In the genomic region with DNA sequence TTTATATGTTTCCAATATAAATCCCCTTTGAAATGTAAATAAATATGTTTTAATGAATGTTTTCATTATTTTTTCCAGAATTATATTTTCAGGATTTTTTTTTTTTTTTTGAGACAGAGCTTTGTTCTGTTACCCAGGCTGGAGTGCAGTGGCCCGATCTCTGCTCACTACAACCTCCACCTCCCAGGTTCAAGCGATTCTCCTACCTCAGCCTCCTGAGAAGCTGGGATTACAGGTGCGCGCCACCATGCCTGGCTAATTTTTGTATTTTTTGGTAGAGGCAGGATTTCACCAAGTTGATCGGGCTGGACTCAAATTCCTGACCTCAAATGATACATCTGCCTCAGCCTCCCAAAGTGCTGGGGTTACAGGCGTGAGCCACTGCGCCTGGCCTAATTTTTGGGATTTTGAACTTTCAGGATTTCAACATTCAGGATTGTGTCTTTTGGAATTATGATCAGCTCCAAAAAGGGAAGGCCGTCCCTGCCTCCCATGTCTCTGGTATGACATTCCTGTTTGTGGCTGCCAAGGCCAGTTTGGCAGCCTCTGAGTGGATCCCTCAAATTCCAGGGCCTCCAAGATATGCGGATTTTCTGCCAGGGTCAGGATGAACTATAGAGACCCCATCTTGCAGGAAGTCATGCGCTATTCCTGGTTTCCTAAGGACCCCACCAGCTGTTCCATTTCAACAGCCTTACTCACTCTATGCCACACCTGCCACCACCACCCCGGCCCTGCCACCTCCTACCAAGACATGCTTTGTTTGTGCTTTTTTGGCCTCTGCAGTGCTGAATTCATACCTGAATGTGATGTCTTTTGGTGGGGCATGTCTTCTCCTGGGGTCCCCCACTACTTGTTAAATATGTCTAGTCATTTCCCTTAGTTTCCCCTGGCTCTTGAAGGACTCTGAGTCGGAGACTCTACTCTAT, we compare ENCODE assay signal across 15 cellular contexts. TPM values are rescaled to one million over a fixed set of nuclear protein-coding genes. Genes with fewer than 3 reads are reported as not detected.
DNase-seq lines count a peak whose midpoint lies in the region; ATAC-seq and TF ChIP-seq lines count a peak whose summit lies in the region.
"Had no signal": no experiment of that assay in that cellular context is flagged by ENCODE, and none has a peak within 500 bp of the region (broad histone marks: within the 10 kb centered on the region; RNA-seq: fewer than 3 reads in every experiment).

No MANE protein-coding gene starts in this region.

- TF ChIP-seq CTCF in coronary artery (IDR thresholded peaks at IDR 0.05) (no peak), sigmoid colon (IDR thresholded peaks at IDR 0.05) (no peak), type B pancreatic cell (conservative IDR thresholded peaks at IDR 0.05) (no peak)

- H3K4me3 ChIP-seq in coronary artery: no peak overlapping the region
- H3K4me3 ChIP-seq in sigmoid colon: no peak overlapping the region

- CTCF ChIA-PET in activated naive CD4-positive, alpha-beta T cell treated with anti-CD3 and anti-CD28 coated beads, Interleukin-2, amount 10 ng/mL, durations not matched to agents 7 days and 5 days (lab: Charles Lee): interaction anchor here (1.1 to 8.4 kb wide), 10 partner anchors 53 to 247 kb away, joined by 3 to 304 read pairs (median 48); a partner anchor contains a TSS

- no peaks in the 10 kb centered on the region for H3K36me3 ChIP-seq in sigmoid colon

- intact Hi-C loops in sigmoid colon (cut with DNase I): loop anchor here (5.0 kb wide), 2 partner anchors 108 to 628 kb away; no protein-coding TSS in a partner anchor

- H3K4me1 ChIP-seq in sigmoid colon: no peaks in the 10 kb centered on the region

- no peak overlapping the region for H3K27ac ChIP-seq in coronary artery
- no peak overlapping the region for H3K27ac ChIP-seq in sigmoid colon

- TF ChIP-seq POLR2A in sigmoid colon (IDR thresholded peaks at IDR 0.05): no peak

- DNase-seq in activated effector memory CD4-positive, alpha-beta T cell treated with anti-CD3 and anti-CD28 coated beads, Interleukin-2, amount 50 U/mL, for 16 hours: peak; percentile 28
- DNase-seq in activated effector memory CD4-positive, alpha-beta T cell treated with Interleukin-2 at 50 U/mL for 16 hours: no peak
- DNase-seq in coronary artery (ENCODE audit: low spot score) (peak; percentile 45), sigmoid colon (peak; percentile 38), type B pancreatic cell (ENCODE audit: extremely low spot score, unreplicated experiment) (peak; percentile 39)
- no peak for DNase-seq in effector CD8-positive, alpha-beta T cell (lab: John Stamatoyannopoulos, UW)
- no peak for DNase-seq in activated naive CD4-positive, alpha-beta T cell treated with anti-CD3 and anti-CD28 coated beads, Interleukin-2, amount 10 ng/mL, durations not matched to agents 7 days and 5 days
- DNase-seq: C1 segment of cervical spinal cord, COR-L47, DMS153, IMR-90, Kasumi-1, NCI-H2029, NCI-H510A treated with DMSO at 0.1 percent for 48 hours had no signal

- H3K4me3 Mint-ChIP-seq in type B pancreatic cell: no peak overlapping the region
- H3K4me3 Mint-ChIP-seq in activated naive CD4-positive, alpha-beta T cell treated with anti-CD3 and anti-CD28 coated beads, Interleukin-2, amount 10 ng/mL, durations not matched to agents 7 days and 5 days: no peak overlapping the region

- no peaks in the 10 kb centered on the region for H3K9me3 ChIP-seq in sigmoid colon

- ATAC-seq in HG02981 (IDR thresholded peaks at IDR 0.05; ENCODE audit: unreplicated experiment): no peak

- H3K9me3 Mint-ChIP-seq in type B pancreatic cell: no peaks in the 10 kb centered on the region
- H3K9me3 Mint-ChIP-seq in activated naive CD4-positive, alpha-beta T cell treated with anti-CD3 and anti-CD28 coated beads, Interleukin-2, amount 10 ng/mL, durations not matched to agents 7 days and 5 days: no peaks in the 10 kb centered on the region

- peaks cover 13% of the 10 kb centered on the region for H3K4me1 Mint-ChIP-seq in type B pancreatic cell (ENCODE audit: unreplicated experiment)
- H3K4me1 Mint-ChIP-seq in activated naive CD4-positive, alpha-beta T cell treated with anti-CD3 and anti-CD28 coated beads, Interleukin-2, amount 10 ng/mL, durations not matched to agents 7 days and 5 days: peaks cover 37% of the 10 kb centered on the region

- no peak overlapping the region for H3K27ac Mint-ChIP-seq in type B pancreatic cell
- H3K27ac Mint-ChIP-seq in activated naive CD4-positive, alpha-beta T cell treated with anti-CD3 and anti-CD28 coated beads, Interleukin-2, amount 10 ng/mL, durations not matched to agents 7 days and 5 days: no peak overlapping the region

- no peaks in the 10 kb centered on the region for H3K36me3 Mint-ChIP-seq in type B pancreatic cell
- peaks cover under 1% of the 10 kb centered on the region for H3K36me3 Mint-ChIP-seq in activated naive CD4-positive, alpha-beta T cell treated with anti-CD3 and anti-CD28 coated beads, Interleukin-2, amount 10 ng/mL, durations not matched to agents 7 days and 5 days

- no peak for TF ChIP-seq EP300 in sigmoid colon (IDR thresholded peaks at IDR 0.05)

- no peaks in the 10 kb centered on the region for H3K27me3 ChIP-seq in sigmoid colon

- H3K27me3 Mint-ChIP-seq in type B pancreatic cell: peaks cover 34% of the 10 kb centered on the region
- H3K27me3 Mint-ChIP-seq in activated naive CD4-positive, alpha-beta T cell treated with anti-CD3 and anti-CD28 coated beads, Interleukin-2, amount 10 ng/mL, durations not matched to agents 7 days and 5 days: peaks cover 38% of the 10 kb centered on the region

- 79 to 90% methylated on average over 12 of the region's 12 CpGs for WGBS in sigmoid colon, 2 donors

RNA-seq across cellular contexts. Expression of a gene that starts 21.9 kb away (rescaled TPM):
- 1 to 10 TPM in 1 of 4 donors, not detected in 3; 1.4 TPM for total RNA-seq in sigmoid colon
- 100 to 1,000 TPM in 2 of 3 donors, 10 to 100 TPM in 1; 68.5 to 134 (median 101) TPM for polyA plus RNA-seq in sigmoid colon
- total RNA-seq in type B pancreatic cell (ENCODE audit: low replicate concordance): 33.8 and 169 TPM in 2 replicates
- total RNA-seq: IMR-90 had no signal
- polyA plus RNA-seq: IMR-90 had no signal

RNA-seq across cellular contexts. Expression of a gene that starts 31.8 kb away (rescaled TPM):
- total RNA-seq in sigmoid colon (not detected), type B pancreatic cell (ENCODE audit: low replicate concordance) (0.17 TPM in 1 of 2 replicates, not detected in the other)
- under 1 TPM in 1 of 3 donors, not detected in 2; 0.28 TPM for polyA plus RNA-seq in sigmoid colon
- total RNA-seq: IMR-90 had no signal
- polyA plus RNA-seq: IMR-90 had no signal

Comparison
In these comparisons a context has a peak if more than half of its experiments do, and no peak if none do; other contexts are left out.
1. DNase-seq: peak in activated effector memory CD4-positive, alpha-beta T cell treated with anti-CD3 and anti-CD28 coated beads, Interleukin-2, amount 50 U/mL, for 16 hours (single experiment), coronary artery (single experiment), sigmoid colon (single experiment) and type B pancreatic cell (single experiment); none in activated effector memory CD4-positive, alpha-beta T cell treated with Interleukin-2 at 50 U/mL for 16 hours (single experiment), effector CD8-positive, alpha-beta T cell (single experiment) and activated naive CD4-positive, alpha-beta T cell treated with anti-CD3 and anti-CD28 coated beads, Interleukin-2, amount 10 ng/mL, durations not matched to agents 7 days and 5 days (single experiment).
2. RNA of a gene that starts 21.9 kb away (total RNA-seq): 33.8 to 169 TPM in type B pancreatic cell; 1.4 TPM in sigmoid colon; every median in the first group is over 10 times any median in the second.